Comparison of ENCODE assay signal across 20 cellular contexts in genomic region chr16:28882476-28883180, GRCh38. TPM values are rescaled to one million over a fixed set of nuclear protein-coding genes. Genes with fewer than 3 reads are reported as not detected.
A peak's percentile ranks its signal among the peaks of the same experiment; 100 is the strongest.
DNase-seq lines count a peak whose midpoint lies in the region; ATAC-seq and TF ChIP-seq lines count a peak whose summit lies in the region.
"Had no signal": no experiment of that assay in that cellular context is flagged by ENCODE, and none has a peak within 500 bp of the region (broad histone marks: within the 10 kb centered on the region; RNA-seq: fewer than 3 reads in every experiment).

No MANE protein-coding gene starts in this region.

- H3K27me3 ChIP-seq in NT2/D1 (ENCODE audit: insufficient read depth, insufficient read length) (peaks cover 9% of the 10 kb centered on the region), iPS-15b (ENCODE audit: control insufficient read depth, insufficient read depth, low read length) (peaks cover 8% of the 10 kb centered on the region), psoas muscle (ENCODE audit: insufficient read depth in 3 of 3, low read length in 2 of 3) (no peaks in the 10 kb centered on the region)
- H3K27me3 ChIP-seq: breast epithelium, pancreas, thyroid gland had no signal

- H3K4me1 ChIP-seq in ES-I3 (ENCODE audit: insufficient read depth, low read length): peaks cover 9% of the 10 kb centered on the region; the same call in 1 of the 2 replicates
- H3K4me1 ChIP-seq in NT2/D1 (ENCODE audit: insufficient read depth, insufficient read length): peaks cover 27% of the 10 kb centered on the region
- peaks cover 11% of the 10 kb centered on the region for H3K4me1 ChIP-seq in iPS-15b (ENCODE audit: control insufficient read depth, insufficient read depth, low read length)
- H3K4me1 ChIP-seq in psoas muscle: peaks cover 21% of the 10 kb centered on the region

- H3K9ac ChIP-seq in ES-I3 (ENCODE audit: low read depth, low read length) (peak overlapping the region; percentile 33), NT2/D1 (ENCODE audit: insufficient read length, low read depth) (peak overlapping the region; percentile 23), iPS-15b (ENCODE audit: low read depth, low read length) (peak overlapping the region; percentile 37)

- peak; percentile 12 for TF ChIP-seq CTCF in psoas muscle (IDR thresholded peaks at IDR 0.05)

- 16 to 23% (median 17%) methylated on average over 24 to 27 of the region's 27 CpGs for WGBS in psoas muscle, 3 donors

- peak overlapping the region; percentile 86 for H3K27ac ChIP-seq in psoas muscle
- H3K27ac ChIP-seq: breast epithelium, lower lobe of right lung, pancreas, thyroid gland had no signal

- ATAC-seq in psoas muscle (peak; percentile 50 to 70 (median 68)), HG02623 (IDR thresholded peaks at IDR 0.05; ENCODE audit: unreplicated experiment) (no peak), HG03571 (IDR thresholded peaks at IDR 0.05; ENCODE audit: unreplicated experiment) (no peak)
- ATAC-seq: CD8-positive, alpha-beta T cell; HepG2; lower lobe of right lung; pancreas had no signal

- no peak for DNase-seq in NT2/D1 (ENCODE audit: low read depth, low spot score)
- DNase-seq in psoas muscle: peak; percentile 59 to 94
- DNase-seq in hypothalamus (lab: John Stamatoyannopoulos, UW): no peak
- DNase-seq: CD8-positive, alpha-beta T cell; islet precursor cell; lower lobe of right lung; NCI-H1105 treated with DMSO at 0.1 percent for 48 hours; NCI-H2081 treated with DMSO at 0.1 percent for 48 hours; NCI-H446 treated with DMSO at 0.1 percent for 48 hours; pancreas; stimulated activated naive CD4-positive, alpha-beta T cell treated with Interleukin-2 at 50 U/mL for 16 hours; SW 1271; thyroid gland had no signal

- H3K4me3 ChIP-seq in NT2/D1 (ENCODE audit: insufficient read length, low read depth) (no peak overlapping the region), iPS-15b (ENCODE audit: low read depth, low read length) (no peak overlapping the region), psoas muscle (peak overlapping the region; percentile 51)
- H3K4me3 ChIP-seq: breast epithelium, lower lobe of right lung, pancreas, thyroid gland had no signal

- H3K36me3 ChIP-seq in ES-I3 (ENCODE audit: insufficient read depth, low read length): no peaks in the 10 kb centered on the region
- peaks cover 6% of the 10 kb centered on the region for H3K36me3 ChIP-seq in NT2/D1 (ENCODE audit: insufficient read depth, insufficient read length, low read length)
- H3K36me3 ChIP-seq in iPS-15b (ENCODE audit: control insufficient read depth, insufficient read depth, low read length): no peaks in the 10 kb centered on the region
- peaks cover 0 to 36% of the 10 kb centered on the region in 2 donors for H3K36me3 ChIP-seq in psoas muscle (ENCODE audit: insufficient read depth in 1 of 2, low read depth in 1 of 2)
- H3K36me3 ChIP-seq: breast epithelium, lower lobe of right lung, pancreas, thyroid gland had no signal

- intact Hi-C loops in psoas muscle (cut with DNase I): no loop called here

- H3K9me3 ChIP-seq in ES-I3 (ENCODE audit: control insufficient read depth, insufficient read depth, low read length) (no peaks in the 10 kb centered on the region), NT2/D1 (ENCODE audit: insufficient read depth, low read length) (no peaks in the 10 kb centered on the region), iPS-15b (ENCODE audit: control insufficient read depth, insufficient read depth, low read length) (no peaks in the 10 kb centered on the region), psoas muscle (no peaks in the 10 kb centered on the region)
- H3K9me3 ChIP-seq: breast epithelium, lower lobe of right lung, pancreas, thyroid gland had no signal

RNA-seq across cellular contexts. Expression of gene ATP2A1, which starts 4.3 kb away (rescaled TPM):
- total RNA-seq in psoas muscle: 1,000 to 10,000 TPM in 3 of 4 donors, 100 to 1,000 TPM in 1; 639 to 2,539 (median 1,923) TPM
- 1,000 to 10,000 TPM in 2 of 3 donors, 100 to 1,000 TPM in 1; 169 to 1,914 (median 1,496) TPM for polyA plus RNA-seq in psoas muscle
- total RNA-seq: RPMI7951 had no signal

RNA-seq across cellular contexts. Expression of gene SH2B1, which starts 19.0 kb away (rescaled TPM):
- 10 to 100 TPM; 22.9 to 44.6 (median 39.9) TPM for total RNA-seq in psoas muscle
- 10 to 100 TPM; 21.0 to 47.5 (median 28.1) TPM for polyA plus RNA-seq in psoas muscle

RNA-seq across cellular contexts. Expression of gene TUFM, which starts 36.5 kb away (rescaled TPM):
- 100 to 1,000 TPM; 155 to 233 (median 187) TPM for total RNA-seq in psoas muscle
- polyA plus RNA-seq in psoas muscle: 100 to 1,000 TPM; 211 to 355 (median 240) TPM

RNA-seq across cellular contexts. Expression of gene RABEP2, which starts 42.4 kb away (rescaled TPM):
- 1 to 10 TPM; 3.1 to 7.0 (median 5.2) TPM for total RNA-seq in psoas muscle
- 10 to 100 TPM in 1 of 3 donors, 1 to 10 TPM in 2; 6.2 to 22.8 (median 8.2) TPM for polyA plus RNA-seq in psoas muscle

RNA-seq across cellular contexts. Expression of gene CD19, which starts 49.1 kb away (rescaled TPM):
- total RNA-seq in psoas muscle: under 1 TPM in 2 of 4 donors, not detected in 2; 0.12 to 0.32 TPM
- under 1 TPM in 2 of 3 donors, not detected in 1; 0.10 to 0.17 TPM for polyA plus RNA-seq in psoas muscle
- total RNA-seq: breast epithelium, RPMI7951, thyroid gland had no signal

Comparison
In these comparisons a context has a peak if more than half of its experiments do, and no peak if none do; other contexts are left out.
1. DNase-seq: peak in psoas muscle (2 of 2); none in NT2/D1 (single experiment) and hypothalamus (0 of 51).
2. ATAC-seq: peak in psoas muscle (4 of 4); none in HG02623 (single experiment) and HG03571 (single experiment).
3. Peak in every context shown above with its lines, with median percentiles within 50 percentile points of each other: H3K9ac ChIP-seq.